In genomic region chr1:80520949-80521348, GRCh38 we compare ENCODE assay signal across 6 cellular contexts.
"Had no signal": no experiment of that assay in that cellular context is flagged by ENCODE, and none has a peak within 500 bp of the region (broad histone marks: within the 10 kb centered on the region; RNA-seq: fewer than 3 reads in every experiment).

No MANE protein-coding gene starts in this region.

- FAIRE-seq: HTR-8/SVneo had no signal

- H3K4me2 ChIP-seq: KMS-11 had no signal

- H3K27ac ChIP-seq: HL-60, KMS-11 had no signal

- H3K9ac ChIP-seq: KMS-11 had no signal

- DNase-seq: IMR-90, KBM-7, KG1 had no signal
